12 cellular contexts compared by ENCODE assay signal in the genomic region with DNA sequence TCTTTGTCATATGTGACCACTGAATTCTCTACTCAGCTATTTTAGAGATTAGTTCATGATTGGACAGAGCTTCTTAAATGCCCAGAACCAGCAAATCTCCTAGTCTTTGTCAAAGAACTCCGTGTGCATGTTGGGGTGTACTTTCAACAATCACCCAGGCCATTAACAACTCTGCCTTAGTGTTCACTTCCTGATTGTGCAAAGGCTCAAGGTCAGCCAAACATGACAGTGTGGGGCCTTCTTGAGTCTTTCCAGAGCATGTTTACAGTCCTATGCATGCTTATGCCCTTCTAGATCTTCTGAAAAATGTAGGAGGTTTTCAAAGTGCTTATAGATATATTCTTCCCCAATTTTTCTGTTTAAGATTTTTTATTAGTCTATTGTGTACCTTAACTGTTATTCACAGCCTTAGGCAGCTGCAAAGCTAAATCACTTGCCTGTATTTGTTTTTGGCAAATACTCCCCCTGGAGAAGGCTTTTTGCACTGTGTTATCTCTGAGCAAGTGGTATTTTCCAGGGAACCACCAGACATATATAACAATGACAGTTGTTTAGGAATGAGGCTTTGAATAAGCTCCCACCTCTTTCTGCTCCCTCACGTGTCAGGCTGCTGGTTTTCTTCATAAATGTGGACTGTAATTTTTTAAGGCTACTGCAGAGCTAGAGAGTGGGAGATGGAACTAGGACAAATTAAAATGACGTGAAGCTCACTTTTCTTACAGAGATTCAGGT. TPM values are rescaled to one million over a fixed set of nuclear protein-coding genes. Genes with fewer than 3 reads are reported as not detected.
"Had no signal": no experiment of that assay in that cellular context is flagged by ENCODE, and none has a peak within 500 bp of the region (broad histone marks: within the 10 kb centered on the region; RNA-seq: fewer than 3 reads in every experiment).

No MANE protein-coding gene starts in this region.

- H3K36me3 ChIP-seq: ovary, thoracic aorta, upper lobe of left lung had no signal

- H3K4me1 ChIP-seq: upper lobe of left lung had no signal

- DNase-seq: activated CD4-positive, alpha-beta T cell treated with anti-CD3 and anti-CD28 coated beads, Interleukin-2, amount 10 ng/mL, durations not matched to agents 7 days and 5 days; activated CD8-positive, alpha-beta memory T cell treated with anti-CD3 and anti-CD28 coated beads, Interleukin-2, amount 50 U/mL, for 48 hours; activated effector memory CD4-positive, alpha-beta T cell treated with anti-CD3 and anti-CD28 coated beads, Interleukin-2, amount 50 U/mL, for 16 hours; activated T-cell treated with anti-CD3 and anti-CD28 coated beads, Interleukin-2, amount 50 U/mL, for 72 hours; effector CD4-positive, alpha-beta T cell; mesendoderm; naive thymus-derived CD8-positive, alpha-beta T cell; ovary; stimulated activated naive B cell treated with anti-CD40 and anti-IgM and Interleukin-4, amounts not matched to agents 10 μg/mL and 1 μg/mL and 100 μg/mL, for 72 hours; upper lobe of left lung had no signal

- H3K27me3 ChIP-seq: ovary, upper lobe of left lung had no signal

- H3K4me3 ChIP-seq: ovary, thoracic aorta, upper lobe of left lung had no signal

- H3K27ac ChIP-seq: ovary, thoracic aorta, upper lobe of left lung had no signal

RNA-seq across cellular contexts. Expression of a gene that starts 24.0 kb away (rescaled TPM):
- total RNA-seq: bronchial epithelial cell; naive thymus-derived CD8-positive, alpha-beta T cell had no signal
